26 cellular contexts compared by ENCODE assay signal in the genomic region with DNA sequence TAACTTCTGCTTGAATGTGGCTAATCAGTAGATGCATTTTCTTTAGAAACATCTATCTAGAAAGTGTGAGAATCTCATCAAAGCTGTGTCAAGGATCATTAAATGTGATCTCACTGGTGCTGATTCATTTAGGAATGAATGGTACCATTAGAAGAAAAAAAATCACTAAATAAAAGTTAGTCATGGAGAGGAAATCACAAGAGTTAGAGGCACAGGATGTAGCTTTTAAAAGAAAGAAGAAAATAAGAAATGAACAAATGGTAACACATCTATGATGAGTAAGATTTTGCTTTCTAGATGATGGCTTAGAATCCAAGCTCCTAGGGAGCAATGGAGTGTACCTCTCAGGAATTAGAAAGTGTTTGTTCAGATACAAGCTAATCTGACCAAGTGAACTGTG. TPM values are rescaled to one million over a fixed set of nuclear protein-coding genes. Genes with fewer than 3 reads are reported as not detected.
A peak's percentile ranks its signal among the peaks of the same experiment; 100 is the strongest.
DNase-seq lines count a peak whose midpoint lies in the region; ATAC-seq and TF ChIP-seq lines count a peak whose summit lies in the region.
"Had no signal": no experiment of that assay in that cellular context is flagged by ENCODE, and none has a peak within 500 bp of the region (broad histone marks: within the 10 kb centered on the region; RNA-seq: fewer than 3 reads in every experiment).

No MANE protein-coding gene starts in this region.

- TF ChIP-seq CTCF in neural progenitor cell (IDR thresholded peaks at IDR 0.05) (no peak), coronary artery (IDR thresholded peaks at IDR 0.05) (no peak), stomach (IDR thresholded peaks at IDR 0.05) (no peak)

- H3K9me3 ChIP-seq in GM23248 (ENCODE audit: low read depth) (no peaks in the 10 kb centered on the region), neural progenitor cell (ENCODE audit: low read depth) (no peaks in the 10 kb centered on the region), stomach (peaks cover 0 to 7% (median 0%) of the 10 kb centered on the region in 4 donors)
- H3K9me3 ChIP-seq: SJCRH30 had no signal

- no peaks in the 10 kb centered on the region for H3K9me2 ChIP-seq in GM23248 (ENCODE audit: insufficient read depth)

- no peaks in the 10 kb centered on the region for H3K9me3 Mint-ChIP-seq in activated T-cell treated with anti-CD3 and anti-CD28 coated beads, Interleukin-2, amount 50 U/mL, for 4 hours
- H3K9me3 Mint-ChIP-seq in activated T-helper 17 cell treated with anti-CD3 and anti-CD28 coated beads, Interleukin-2, amount 50 U/mL, for 72 hours, result no peaks in the 10 kb centered on the region
- H3K9me3 Mint-ChIP-seq in neural progenitor cell, result peaks cover 2% of the 10 kb centered on the region
- H3K9me3 Mint-ChIP-seq: activated B cell treated with CpG ODN at 0.5 μM for 24 hours, neural crest cell had no signal

- H3K27ac Mint-ChIP-seq in activated T-helper 17 cell treated with anti-CD3 and anti-CD28 coated beads, Interleukin-2, amount 50 U/mL, for 72 hours, result peak overlapping the region; percentile 67
- H3K27ac Mint-ChIP-seq in neural progenitor cell, result no peak overlapping the region
- H3K27ac Mint-ChIP-seq: activated B cell treated with CpG ODN at 0.5 μM for 24 hours; CD4-positive, alpha-beta memory T cell; GM23338 had no signal

- no peaks in the 10 kb centered on the region for H4K20me1 ChIP-seq in GM23248 (ENCODE audit: insufficient read depth)
- peaks cover 7% of the 10 kb centered on the region for H4K20me1 ChIP-seq in neural progenitor cell (ENCODE audit: low read depth)

- H3F3A ChIP-seq in GM23248 (ENCODE audit: insufficient read depth) (0 out of 2 replicates have a peak, but pooled peaks cover 8% of the 10 kb centered on the region), neural progenitor cell (ENCODE audit: low read depth) (peaks cover 23% of the 10 kb centered on the region)

- H3K4me3 ChIP-seq in GM23248, result no peak overlapping the region
- H3K4me3 ChIP-seq in neural progenitor cell, result no peak overlapping the region
- H3K4me3 ChIP-seq in coronary artery, result no peak overlapping the region
- H3K4me3 ChIP-seq in stomach, result no peak overlapping the region
- H3K4me3 ChIP-seq: GM23338, SJCRH30, skin epidermis had no signal

- H3K4me2 ChIP-seq in GM23248 (ENCODE audit: unreplicated experiment) (no peak overlapping the region), neural progenitor cell (peak overlapping the region; percentile 40)
- H3K4me2 ChIP-seq: GM23338 had no signal

- peaks cover 2% of the 10 kb centered on the region for H3K36me3 Mint-ChIP-seq in activated T-cell treated with anti-CD3 and anti-CD28 coated beads, Interleukin-2, amount 50 U/mL, for 4 hours (ENCODE audit: insufficient read depth)
- peaks cover under 1% of the 10 kb centered on the region for H3K36me3 Mint-ChIP-seq in activated T-helper 17 cell treated with anti-CD3 and anti-CD28 coated beads, Interleukin-2, amount 50 U/mL, for 72 hours (ENCODE audit: low read depth)
- no peaks in the 10 kb centered on the region for H3K36me3 Mint-ChIP-seq in neural progenitor cell

- peak; percentile 46 to 50 for ATAC-seq in activated T-cell treated with anti-CD3 and anti-CD28 coated beads, Interleukin-2, amount 50 U/mL, for 4 hours
- peak; percentile 75 for ATAC-seq in activated T-helper 17 cell treated with anti-CD3 and anti-CD28 coated beads, Interleukin-2, amount 50 U/mL, for 72 hours (replicated peaks)
- ATAC-seq: GM23338, left lobe of liver had no signal

- H3K79me2 ChIP-seq in GM23248 (ENCODE audit: insufficient read depth) (no peaks in the 10 kb centered on the region), neural progenitor cell (ENCODE audit: low read depth) (no peaks in the 10 kb centered on the region)
- H3K79me2 ChIP-seq: parathyroid adenoma had no signal

- H3K9ac ChIP-seq in GM23248 (no peak overlapping the region), neural progenitor cell (no peak overlapping the region)
- H3K9ac ChIP-seq: parathyroid adenoma had no signal

- peaks cover 28% of the 10 kb centered on the region for H3K36me3 ChIP-seq in GM23248 (ENCODE audit: low read depth)
- no peaks in the 10 kb centered on the region for H3K36me3 ChIP-seq in neural progenitor cell
- H3K36me3 ChIP-seq in stomach, result peaks cover 0 to 18% (median 6%) of the 10 kb centered on the region in 4 donors
- H3K36me3 ChIP-seq: SJCRH30 had no signal

- no peak for TF ChIP-seq POLR2A in stomach (IDR thresholded peaks at IDR 0.05)

- H3K4me1 ChIP-seq in GM23248 (ENCODE audit: insufficient read depth) (peaks cover 4% of the 10 kb centered on the region; the same call in 1 of the 2 replicates), neural progenitor cell (peaks cover 21% of the 10 kb centered on the region), stomach (no peaks in the 10 kb centered on the region)
- H3K4me1 ChIP-seq: parathyroid adenoma, SJCRH30 had no signal

- H3K27ac ChIP-seq in GM23248 (no peak overlapping the region), neural progenitor cell (no peak overlapping the region), coronary artery (no peak overlapping the region), stomach (no peak overlapping the region)
- H3K27ac ChIP-seq: parathyroid adenoma, SJCRH30, skin epidermis had no signal

- H3K4me3 Mint-ChIP-seq in activated T-cell treated with anti-CD3 and anti-CD28 coated beads, Interleukin-2, amount 50 U/mL, for 4 hours, result no peak overlapping the region
- no peak overlapping the region for H3K4me3 Mint-ChIP-seq in activated T-helper 17 cell treated with anti-CD3 and anti-CD28 coated beads, Interleukin-2, amount 50 U/mL, for 72 hours
- no peak overlapping the region for H3K4me3 Mint-ChIP-seq in neural progenitor cell
- H3K4me3 Mint-ChIP-seq: activated B cell treated with CpG ODN at 0.5 μM for 24 hours; CD4-positive, alpha-beta memory T cell; GM23338; IgD-negative memory B cell; neural crest cell had no signal

- in situ Hi-C loops in GM23248 (cut with MboI), result no loop called here

- no peaks in the 10 kb centered on the region for H3K27me3 Mint-ChIP-seq in activated T-cell treated with anti-CD3 and anti-CD28 coated beads, Interleukin-2, amount 50 U/mL, for 4 hours (ENCODE audit: low read depth)
- no peaks in the 10 kb centered on the region for H3K27me3 Mint-ChIP-seq in activated T-helper 17 cell treated with anti-CD3 and anti-CD28 coated beads, Interleukin-2, amount 50 U/mL, for 72 hours
- no peaks in the 10 kb centered on the region for H3K27me3 Mint-ChIP-seq in neural progenitor cell (ENCODE audit: insufficient read depth, low read depth)
- H3K27me3 Mint-ChIP-seq: activated B cell treated with CpG ODN at 0.5 μM for 24 hours; CD4-positive, alpha-beta memory T cell; IgD-negative memory B cell had no signal

- intact Hi-C loops in stomach (cut with DNase I; ENCODE audit: low total_unique reads), result no loop called here

- no peak for DNase-seq in activated T-cell treated with anti-CD3 and anti-CD28 coated beads, Interleukin-2, amount 50 U/mL, for 4 hours
- no peak for DNase-seq in activated T-cell treated with anti-CD3 and anti-CD28 coated beads, Interleukin-2, amount 50 U/mL, for 1 hour
- DNase-seq in GM23248 (peak; percentile 23), neural progenitor cell (ENCODE audit: low spot score) (no peak), coronary artery (ENCODE audit: low spot score) (no peak), stomach (no peak)
- DNase-seq: activated B cell treated with CpG ODN at 0.5 μM for 24 hours; activated CD4-positive, alpha-beta T cell treated with anti-CD3 and anti-CD28 coated beads, Interleukin-2, amount 50 U/mL, for 48 hours; activated naive CD4-positive, alpha-beta T cell treated with Interleukin-2 at 50 U/mL for 16 hours; anterior cingulate cortex; CD4-positive, alpha-beta memory T cell; DMS 273 treated with DMSO at 0.1 percent for 48 hours; effector CD4-positive, alpha-beta T cell; hypothalamus; NCI-H1436 treated with DMSO at 0.1 percent for 48 hours; NCI-H2081 treated with DMSO at 0.1 percent for 48 hours; NCI-H226; SJCRH30; stimulated activated naive CD4-positive, alpha-beta T cell treated with Interleukin-2 at 50 U/mL for 16 hours had no signal

- no peak for TF ChIP-seq EP300 in stomach (IDR thresholded peaks at IDR 0.05)

- H2AFZ ChIP-seq in GM23248 (no peak overlapping the region), neural progenitor cell (replicated peaks) (no peak overlapping the region)
- H2AFZ ChIP-seq: GM23338, parathyroid adenoma had no signal

- H3K27me3 ChIP-seq in GM23248 (replicated peaks; ENCODE audit: insufficient read depth) (no peaks in the 10 kb centered on the region), neural progenitor cell (no peaks in the 10 kb centered on the region), stomach (no peaks in the 10 kb centered on the region)
- H3K27me3 ChIP-seq: SJCRH30 had no signal

- H3K4me1 Mint-ChIP-seq in activated T-cell treated with anti-CD3 and anti-CD28 coated beads, Interleukin-2, amount 50 U/mL, for 4 hours (ENCODE audit: low read depth), result peaks cover 5% of the 10 kb centered on the region
- peaks cover 7% of the 10 kb centered on the region for H3K4me1 Mint-ChIP-seq in activated T-helper 17 cell treated with anti-CD3 and anti-CD28 coated beads, Interleukin-2, amount 50 U/mL, for 72 hours
- H3K4me1 Mint-ChIP-seq in neural progenitor cell, result peaks cover 17% of the 10 kb centered on the region
- H3K4me1 Mint-ChIP-seq: GM23338, neural crest cell had no signal

RNA-seq across cellular contexts. Expression of a gene that starts 20.3 kb away (rescaled TPM):
- 1 to 10 TPM; 5.1 to 7.3 (median 5.4) TPM for total RNA-seq in activated T-cell treated with anti-CD3 and anti-CD28 coated beads, Interleukin-2, amount 50 U/mL, for 4 hours
- 1.1 and 1.2 TPM in 2 replicates for total RNA-seq in GM23248 (2014; rRNA removed; shearing (Covaris generic))
- polyA plus RNA-seq in GM23248 (2016; fragmentation: Nextera tagmentation; extraction: Ambion mirVana), result 0.80 and 1.4 TPM in 2 replicates
- 10 to 100 TPM; 20.6 to 62.0 TPM for total RNA-seq in activated T-helper 17 cell treated with anti-CD3 and anti-CD28 coated beads, Interleukin-2, amount 50 U/mL, for 72 hours
- 0.77 and 1.2 TPM in 2 replicates for total RNA-seq in neural progenitor cell (ENCODE audit: low replicate concordance)
- 10 to 100 TPM; 13.9 to 46.1 (median 28.8) TPM for total RNA-seq in stomach
- 10 to 100 TPM in 1 of 3 donors, 1 to 10 TPM in 2; 4.9 to 14.2 (median 6.4) TPM for polyA plus RNA-seq in stomach
